In the genomic region with DNA sequence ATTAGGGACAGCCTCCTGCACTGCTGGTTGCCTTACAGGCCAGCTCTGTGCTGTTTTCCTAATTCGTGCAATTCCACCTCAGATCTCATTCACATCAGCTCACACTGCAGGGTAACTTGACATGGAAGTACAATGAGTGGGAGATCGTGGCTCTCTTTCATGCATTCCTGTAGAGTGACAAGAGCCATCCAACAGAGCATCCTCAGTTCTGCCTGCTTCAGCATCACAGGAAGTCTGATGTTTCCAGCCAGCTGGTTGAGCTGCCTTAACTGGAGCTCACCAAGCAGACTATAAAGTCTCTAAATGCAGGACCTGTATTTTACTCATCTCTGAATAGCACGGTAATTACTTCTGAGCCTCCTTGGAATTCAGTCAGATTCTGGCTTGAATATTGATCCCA, we compare ENCODE assay signal across 12 cellular contexts. TPM values are rescaled to one million over a fixed set of nuclear protein-coding genes. Genes with fewer than 3 reads are reported as not detected.
A peak's percentile ranks its signal among the peaks of the same experiment; 100 is the strongest.
DNase-seq lines count a peak whose midpoint lies in the region; ATAC-seq and TF ChIP-seq lines count a peak whose summit lies in the region.
"Had no signal": no experiment of that assay in that cellular context is flagged by ENCODE, and none has a peak within 500 bp of the region (broad histone marks: within the 10 kb centered on the region; RNA-seq: fewer than 3 reads in every experiment).

No MANE protein-coding gene starts in this region.

- H3K27ac ChIP-seq in DOHH2 (ENCODE audit: low read depth, low read length), result no peak overlapping the region
- H3K27ac ChIP-seq in SU-DHL-6 (ENCODE audit: low read depth, low read length), result no peak overlapping the region
- H3K27ac ChIP-seq in left lung, result no peak overlapping the region
- H3K27ac ChIP-seq: colonic mucosa had no signal

- no peak overlapping the region for H2AFZ ChIP-seq in SU-DHL-6 (ENCODE audit: low read depth, low read length, severe bottlenecking)

- peaks cover 64% of the 10 kb centered on the region for H3K4me1 ChIP-seq in DOHH2 (ENCODE audit: control insufficient read depth, low read length)
- peaks cover 6 to 38% of the 10 kb centered on the region in 2 donors for H3K4me1 ChIP-seq in left lung

- DNase-seq in Ammon's horn (ENCODE audit: low spot score) (peak; percentile 16), mesenteric fat pad (ENCODE audit: low spot score) (peak; percentile 6), left lung (no peak)
- no peak for DNase-seq in activated effector memory CD4-positive, alpha-beta T cell treated with Interleukin-2 at 50 U/mL for 16 hours
- DNase-seq: activated naive CD4-positive, alpha-beta T cell treated with anti-CD3 and anti-CD28 coated beads, Interleukin-2, amount 50 U/mL, for 16 hours; colonic mucosa; NCI-H2029 treated with DMSO at 0.1 percent for 48 hours; psoas muscle had no signal

- H3K27me3 ChIP-seq in DOHH2 (ENCODE audit: control insufficient read depth, low read length), result no peaks in the 10 kb centered on the region
- no peaks in the 10 kb centered on the region for H3K27me3 ChIP-seq in SU-DHL-6 (ENCODE audit: low read length)
- H3K27me3 ChIP-seq in left lung, result no peaks in the 10 kb centered on the region
- H3K27me3 ChIP-seq: colonic mucosa had no signal

- H3K36me3 ChIP-seq in DOHH2 (ENCODE audit: control insufficient read depth, low read length) (peaks cover 28% of the 10 kb centered on the region), SU-DHL-6 (ENCODE audit: low read length) (no peaks in the 10 kb centered on the region), left lung (no peaks in the 10 kb centered on the region)
- H3K36me3 ChIP-seq: colonic mucosa had no signal

- peak overlapping the region; percentile 98 for H3K4me2 ChIP-seq in DOHH2 (ENCODE audit: low read length)
- H3K4me2 ChIP-seq in SU-DHL-6 (ENCODE audit: low read depth, low read length, poor library complexity, severe bottlenecking), result peak overlapping the region; percentile 88

- H3F3A ChIP-seq in DOHH2 (ENCODE audit: control insufficient read depth, insufficient read depth) (peaks cover 15% of the 10 kb centered on the region), SU-DHL-6 (ENCODE audit: insufficient read depth) (peaks cover 15% of the 10 kb centered on the region)

- intact Hi-C loops in left lung (cut with DNase I), result no loop called here

- H3K9me2 ChIP-seq in DOHH2 (replicated peaks; ENCODE audit: control insufficient read depth, low read length), result no peaks in the 10 kb centered on the region
- no peaks in the 10 kb centered on the region for H3K9me2 ChIP-seq in SU-DHL-6 (replicated peaks; ENCODE audit: insufficient read depth, low read length)

- H3K4me3 ChIP-seq in DOHH2 (ENCODE audit: low read length) (peak overlapping the region; percentile 88), SU-DHL-6 (ENCODE audit: insufficient read depth, low read length, poor library complexity, severe bottlenecking) (no peak overlapping the region), left lung (no peak overlapping the region)

- ATAC-seq in HG03520 (IDR thresholded peaks at IDR 0.05; ENCODE audit: unreplicated experiment) (no peak), left lung (no peak), HG02623 (IDR thresholded peaks at IDR 0.05; ENCODE audit: unreplicated experiment) (no peak)
- ATAC-seq: psoas muscle had no signal

- TF ChIP-seq CTCF in DOHH2 (IDR thresholded peaks at IDR 0.05; ENCODE audit: low read depth, low read length, poor library complexity, severe bottlenecking), result no peak
- TF ChIP-seq CTCF in SU-DHL-6 (IDR thresholded peaks at IDR 0.05; ENCODE audit: insufficient read depth, low read length, poor library complexity, severe bottlenecking), result no peak
- TF ChIP-seq CTCF in left lung (IDR thresholded peaks at IDR 0.05), result no peak

- H3K9me3 ChIP-seq in DOHH2 (ENCODE audit: control insufficient read depth, insufficient read depth, low read length) (no peaks in the 10 kb centered on the region), SU-DHL-6 (ENCODE audit: insufficient read depth, low read length) (no peaks in the 10 kb centered on the region), left lung (no peaks in the 10 kb centered on the region)
- H3K9me3 ChIP-seq: colonic mucosa, psoas muscle had no signal

- H3K9ac ChIP-seq in SU-DHL-6 (ENCODE audit: low read length), result no peak overlapping the region; the same call in 1 of the 2 replicates

- peaks cover 52% of the 10 kb centered on the region for H3K79me2 ChIP-seq in DOHH2 (ENCODE audit: control insufficient read depth, low read length)
- peaks cover 24% of the 10 kb centered on the region for H3K79me2 ChIP-seq in SU-DHL-6 (ENCODE audit: insufficient read depth, low read length)

- no peaks in the 10 kb centered on the region for H4K20me1 ChIP-seq in DOHH2 (ENCODE audit: control insufficient read depth, insufficient read depth, low read depth, low read length)
- no peaks in the 10 kb centered on the region for H4K20me1 ChIP-seq in SU-DHL-6 (ENCODE audit: low read depth, low read length)

RNA-seq across cellular contexts. Expression of a gene that starts 1.6 kb away (rescaled TPM):
- 43.5 TPM for total RNA-seq in mesenteric fat pad
- 10 to 100 TPM; 23.8 to 26.9 TPM for total RNA-seq in left lung

RNA-seq across cellular contexts. Expression of a gene that starts 38.3 kb away (rescaled TPM):
- total RNA-seq in mesenteric fat pad, result not detected
- 1 to 10 TPM in 1 of 2 donors, not detected in 1; 2.6 TPM for total RNA-seq in left lung
- total RNA-seq: colonic mucosa, psoas muscle had no signal

Comparison
In these comparisons a context has a peak if more than half of its experiments do, and no peak if none do; other contexts are left out.
1. DNase-seq: peak in Ammon's horn (single experiment) and mesenteric fat pad (single experiment); none in activated effector memory CD4-positive, alpha-beta T cell treated with Interleukin-2 at 50 U/mL for 16 hours (single experiment) and left lung (0 of 2).